7 cellular contexts compared by ENCODE assay signal in genomic region chr10:62038609-62039190, GRCh38.
DNase-seq lines count a peak whose midpoint lies in the region; ATAC-seq and TF ChIP-seq lines count a peak whose summit lies in the region.

No MANE protein-coding gene starts in this region.

- peak; percentile 39 for ATAC-seq in GM18499 (IDR thresholded peaks at IDR 0.05; ENCODE audit: insufficient read depth, unreplicated experiment)
- peak; percentile 53 for ATAC-seq in HG03064 (IDR thresholded peaks at IDR 0.05; ENCODE audit: low read depth, unreplicated experiment)
- ATAC-seq in lower lobe of right lung, result peak; percentile 80 to 90

- intact Hi-C loops in dendritic cell treated with granulocyte-macrophage colony-stimulating factor and Interleukin-4, amounts not matched to agents 40 ng/mL and 50 ng/mL, for 4 days (cut with micrococcal nuclease), result loop anchor here (1.0 to 10.0 kb wide), 3 partner anchors 136 to 396 kb away; partner anchors contain the start of gene ARID5B
- intact Hi-C loops in lower lobe of right lung (cut with DNase I), result no loop called here

- H3K9me3 Mint-ChIP-seq in dendritic cell treated with granulocyte-macrophage colony-stimulating factor and Interleukin-4, amounts not matched to agents 40 ng/mL and 50 ng/mL, for 4 days, result no peaks in the 10 kb centered on the region

- no peaks in the 10 kb centered on the region for H3K9me3 ChIP-seq in lower lobe of right lung

- TF ChIP-seq CTCF in lower lobe of right lung (IDR thresholded peaks at IDR 0.05), result peak; percentile 83

- H3K27me3 Mint-ChIP-seq in dendritic cell treated with granulocyte-macrophage colony-stimulating factor and Interleukin-4, amounts not matched to agents 40 ng/mL and 50 ng/mL, for 4 days, result no peaks in the 10 kb centered on the region

- peak overlapping the region; percentile 73 for H3K27ac ChIP-seq in lower lobe of right lung

- peaks cover 31% of the 10 kb centered on the region for H3K4me1 ChIP-seq in lower lobe of right lung

- H3K4me3 Mint-ChIP-seq in dendritic cell treated with granulocyte-macrophage colony-stimulating factor and Interleukin-4, amounts not matched to agents 40 ng/mL and 50 ng/mL, for 4 days, result peak overlapping the region; percentile 44

- H3K4me3 ChIP-seq in lower lobe of right lung, result peak overlapping the region; percentile 20

- peak overlapping the region; percentile 64 for H3K27ac Mint-ChIP-seq in dendritic cell treated with granulocyte-macrophage colony-stimulating factor and Interleukin-4, amounts not matched to agents 40 ng/mL and 50 ng/mL, for 4 days

- DNase-seq in NCI-H345 (lab: John Stamatoyannopoulos, UW) (peak; percentile 27), lower lobe of right lung (peak; percentile 77)
- peak; percentile 83 for DNase-seq in activated CD4-positive, alpha-beta T cell treated with anti-CD3 and anti-CD28 coated beads for 48 hours
- DNase-seq in stimulated activated CD4-positive, alpha-beta T cell treated with anti-CD3 and anti-CD28 coated beads, TNF-alpha, amount 100 ng/mL, for 4 hours (ENCODE audit: low read depth in 3 of 3), result peak; percentile 32 to 71 (median 59)

- no peaks in the 10 kb centered on the region for H3K36me3 ChIP-seq in lower lobe of right lung

- peaks cover 13% of the 10 kb centered on the region for H3K36me3 Mint-ChIP-seq in dendritic cell treated with granulocyte-macrophage colony-stimulating factor and Interleukin-4, amounts not matched to agents 40 ng/mL and 50 ng/mL, for 4 days (ENCODE audit: low read depth)

- no peaks in the 10 kb centered on the region for H3K27me3 ChIP-seq in lower lobe of right lung (ENCODE audit: low read depth)

- peaks cover 45% of the 10 kb centered on the region for H3K4me1 Mint-ChIP-seq in dendritic cell treated with granulocyte-macrophage colony-stimulating factor and Interleukin-4, amounts not matched to agents 40 ng/mL and 50 ng/mL, for 4 days (ENCODE audit: low read depth)

Comparison
In these comparisons a context has a peak if more than half of its experiments do, and no peak if none do; other contexts are left out.
1. Peak in every context shown above with its lines: DNase-seq, ATAC-seq, H3K4me3 ChIP-seq and H3K27ac ChIP-seq.
2. DNase-seq: peak in every context shown above with its lines; median percentile 83 in activated CD4-positive, alpha-beta T cell treated with anti-CD3 and anti-CD28 coated beads for 48 hours; 77 in lower lobe of right lung; 59 in stimulated activated CD4-positive, alpha-beta T cell treated with anti-CD3 and anti-CD28 coated beads, TNF-alpha, amount 100 ng/mL, for 4 hours; 27 in NCI-H345.